ENCODE assay signal across 8 cellular contexts in genomic region chr1:28736450-28737244, GRCh38. TPM values are rescaled to one million over a fixed set of nuclear protein-coding genes. Genes with fewer than 3 reads are reported as not detected.
DNase-seq lines count a peak whose midpoint lies in the region; ATAC-seq, FAIRE-seq and TF ChIP-seq lines count a peak whose summit lies in the region.

Gene YTHDF2, plus strand, starts transcription at chr1:28736940. Its CDS starts 181 bp downstream, at chr1:28737121.

- POLR2A ChIA-PET in endothelial cell of umbilical vein (lab: Charles Lee) = interaction anchor here (0.6 to 2.1 kb wide), 10 partner anchors 10 to 445 kb away, joined by 3 to 23 read pairs (median 6); partner anchors contain the start of genes GMEB1, RNU11, SRSF4 and TAF12

- H3K4me2 ChIP-seq in OCI-LY1 (ENCODE audit: low read length) = peak within 1 kb of the TSS; percentile 89
- peak within 1 kb of the TSS; percentile 99 for H3K4me2 ChIP-seq in endothelial cell of umbilical vein (ENCODE audit: insufficient read depth, low read length)

- H3F3A ChIP-seq in OCI-LY1 (ENCODE audit: insufficient read depth, low read length) = no peaks in the 10 kb centered on the region

- TF ChIP-seq POLR2A in endothelial cell of umbilical vein (IDR thresholded peaks at IDR 0.05; ENCODE audit: low read depth, low read length) = peak; percentile 61

- no TSS peak for BruUV-seq in endothelial cell of umbilical vein (replicated peaks; lab: Mats Ljungman, UMichigan)

- peak; percentile 82 for ATAC-seq in GM21447 (IDR thresholded peaks at IDR 0.05; ENCODE audit: unreplicated experiment)

- intact Hi-C loops in endothelial cell of umbilical vein (cut with micrococcal nuclease) = loop anchor here (1.0 to 5.0 kb wide), 3 partner anchors 68 to 219 kb away; partner anchors contain the start of genes GMEB1 and RNU11

- H3K9me2 ChIP-seq in OCI-LY1 (ENCODE audit: low read depth, low read length) = no peaks in the 10 kb centered on the region

- peak within 1 kb of the TSS; percentile 78 for H3K27ac ChIP-seq in OCI-LY1 (ENCODE audit: low read depth, low read length, poor library complexity, severe bottlenecking)
- H3K27ac ChIP-seq in endothelial cell of umbilical vein (ENCODE audit: insufficient read depth, low read depth, low read length) = peak within 1 kb of the TSS; percentile 85

- H3K36me3 ChIP-seq in OCI-LY1 (ENCODE audit: insufficient read depth, low read length) (peaks cover 37% of the 10 kb centered on the region), endothelial cell of umbilical vein (ENCODE audit: control insufficient read depth in 2 of 2, extremely low read depth in 1 of 2, insufficient read depth in 2 of 2, low read length in 2 of 2) (peaks cover 4 to 10% of the 10 kb centered on the region in 2 experiments)

- H4K20me1 ChIP-seq in OCI-LY1 (ENCODE audit: insufficient read depth, low read length) = 0 out of 2 replicates have a peak, but pooled peaks cover 3% of the 10 kb centered on the region
- H4K20me1 ChIP-seq in endothelial cell of umbilical vein (replicated peaks; ENCODE audit: control insufficient read depth, extremely low read depth, insufficient read depth, low read length) = no peaks in the 10 kb centered on the region

- H3K9ac ChIP-seq in OCI-LY1 (ENCODE audit: low read length) (peak within 1 kb of the TSS; percentile 91), endothelial cell of umbilical vein (replicated peaks; ENCODE audit: extremely low read depth, insufficient read depth, low read length) (peak within 1 kb of the TSS; percentile 98)

- H3K4me1 ChIP-seq in OCI-LY1 (ENCODE audit: insufficient read depth, low read length, severe bottlenecking) (peaks cover 33% of the 10 kb centered on the region), endothelial cell of umbilical vein (ENCODE audit: control insufficient read depth, extremely low read depth, insufficient read depth, low read length) (peaks cover 29% of the 10 kb centered on the region)

- CTCF ChIA-PET in endothelial cell of umbilical vein (lab: Charles Lee) = interaction anchor here (0.5 to 3.5 kb wide), 35 partner anchors 8 to 350 kb away, joined by 3 to 34 read pairs (median 4); partner anchors contain the start of genes GMEB1, RNU11 and TAF12

- dilution Hi-C loops in endothelial cell of umbilical vein (cut with MboI; ENCODE audit: extremely low pct_ligation_motif_present, low sequenced_read_pairs) = no loop called here

- H3K79me2 ChIP-seq in OCI-LY1 (ENCODE audit: insufficient read depth, low read length) (peaks cover 43% of the 10 kb centered on the region), endothelial cell of umbilical vein (ENCODE audit: control insufficient read depth, insufficient read depth, low read length) (peaks cover 49% of the 10 kb centered on the region)

- H3K4me3 ChIP-seq in OCI-LY1 (ENCODE audit: low read depth, low read length, poor library complexity, severe bottlenecking) (peak within 1 kb of the TSS; percentile 89), endothelial cell of umbilical vein (replicated peaks in 1 of 3; ENCODE audit: insufficient read depth in 1 of 3, low read depth in 1 of 3, low read length in 3 of 3) (peak within 1 kb of the TSS; percentile 82 to 95 (median 92))

- no peaks in the 10 kb centered on the region for H3K9me1 ChIP-seq in endothelial cell of umbilical vein (replicated peaks; ENCODE audit: control insufficient read depth, extremely low read depth, insufficient read depth, low read length)

- no peaks in the 10 kb centered on the region for H3K27me3 ChIP-seq in OCI-LY1 (ENCODE audit: insufficient read depth, low read length)
- no peaks in the 10 kb centered on the region for H3K27me3 ChIP-seq in endothelial cell of umbilical vein (ENCODE audit: control insufficient read depth in 2 of 2, insufficient read depth in 2 of 2, low read length in 2 of 2)

- DNase-seq in D721Med (ENCODE audit: insufficient read length, low spot score) (peak; percentile 65), HuH-7 (ENCODE audit: low spot score) (peak; percentile 91), endothelial cell of umbilical vein (ENCODE audit: low read depth, low spot score) (peak; percentile 95), middle frontal gyrus (ENCODE audit: extremely low spot score, low spot score) (peak; percentile 94)
- peak; percentile 99 for DNase-seq in activated CD8-positive, alpha-beta memory T cell treated with anti-CD3 and anti-CD28 coated beads, Interleukin-2, amount 50 U/mL, for 48 hours
- DNase-seq in stimulated activated CD8-positive, alpha-beta memory T cell treated with anti-CD3 and anti-CD28 coated beads, Interleukin-2, amount 100 ng/mL, for 48 hours (ENCODE audit: low read depth in 2 of 2) = peak; percentile 97 to 99

- TF ChIP-seq CTCF in D721Med (IDR thresholded peaks at IDR 0.05; ENCODE audit: insufficient read depth, missing control alignments) (peak; percentile 70), OCI-LY1 (IDR thresholded peaks at IDR 0.05; ENCODE audit: low read length) (peak; percentile 95), endothelial cell of umbilical vein (IDR thresholded peaks at IDR 0.05; ENCODE audit: extremely low read depth in 1 of 2, insufficient read depth in 1 of 2, low read depth in 1 of 2, low read length in 2 of 2) (peak; percentile 95)

- FAIRE-seq in D721Med (lab: Jason Lieb, UNC) (no peak), endothelial cell of umbilical vein (lab: Jason Lieb, UNC) (peak; percentile 86)

- H2AFZ ChIP-seq in OCI-LY1 (ENCODE audit: low read length) (peak within 1 kb of the TSS; percentile 97), endothelial cell of umbilical vein (ENCODE audit: low read depth, low read length) (peak within 1 kb of the TSS; percentile 75)

- H3K9me3 ChIP-seq in OCI-LY1 (ENCODE audit: low read length) = no peaks in the 10 kb centered on the region
- H3K9me3 ChIP-seq in endothelial cell of umbilical vein (replicated peaks; ENCODE audit: control insufficient read depth, insufficient read depth, low read length) = no peaks in the 10 kb centered on the region

TF ChIP-seq in endothelial cell of umbilical vein, 7 proteins besides CTCF, POLR2A, EP300 and RAD21:
- TF ChIP-seq MAX (IDR thresholded peaks at IDR 0.05; ENCODE audit: insufficient read depth, insufficient read length) = no peak
- no peak for TF ChIP-seq EZH2 (IDR thresholded peaks at IDR 0.05; ENCODE audit: borderline replicate concordance, low read depth, low read length, severe bottlenecking)
- no peak for TF ChIP-seq GATA2 (IDR thresholded peaks at IDR 0.05; ENCODE audit: insufficient read depth, insufficient read length, low read depth, low read length)
- peak; percentile 15 for TF ChIP-seq FOS (IDR thresholded peaks at IDR 0.05; ENCODE audit: borderline replicate concordance, insufficient read depth, low read length)
- TF ChIP-seq MYC (IDR thresholded peaks at IDR 0.05; ENCODE audit: low read depth, low read length) = no peak
- peak; percentile 67 for TF ChIP-seq POLR2AphosphoS5 (IDR thresholded peaks at IDR 0.05; ENCODE audit: insufficient read depth, low read depth, low read length)
- no peak for TF ChIP-seq JUN (IDR thresholded peaks at IDR 0.05; ENCODE audit: borderline replicate concordance, insufficient read depth, insufficient read length, low read depth)

RNA-seq across cellular contexts. Expression of gene YTHDF2, which starts in this region (rescaled TPM):
- 101 and 105 TPM in 2 replicates for total RNA-seq in endothelial cell of umbilical vein
- 72.4 and 73.6 TPM in 2 replicates for polyA plus RNA-seq in endothelial cell of umbilical vein
- polyA plus RNA-seq in endothelial cell of umbilical vein (2011; cell fraction: cytosol; rRNA removed) = 76.7 and 81.7 TPM in 2 replicates
- polyA plus RNA-seq in endothelial cell of umbilical vein (2011; cell fraction: nucleus; rRNA removed) = 68.4 and 75.6 TPM in 2 replicates
- 62.3 and 92.5 TPM in 2 replicates for polyA plus RNA-seq in endothelial cell of umbilical vein (2012)
- polyA minus RNA-seq in endothelial cell of umbilical vein = 226 and 237 TPM in 2 replicates
- 65.3 TPM for polyA minus RNA-seq in endothelial cell of umbilical vein (2011; cell fraction: cytosol; rRNA and poly(A)+ RNA removed)
- 56.2 and 66.6 TPM in 2 replicates for polyA minus RNA-seq in endothelial cell of umbilical vein (2011; cell fraction: nucleus; rRNA and poly(A)+ RNA removed)

Comparison
In these comparisons a context has a peak if more than half of its experiments do, and no peak if none do; other contexts are left out.
1. Peak in every context shown above with its lines: DNase-seq, ATAC-seq, H3K4me3 ChIP-seq and H3K27ac ChIP-seq.